In genomic region chr6:36402481-36402880, GRCh38 we compare ENCODE assay signal across 36 cellular contexts. TPM values are rescaled to one million over a fixed set of nuclear protein-coding genes. Genes with fewer than 3 reads are reported as not detected.
"Had no signal": no experiment of that assay in that cellular context is flagged by ENCODE, and none has a peak within 500 bp of the region (broad histone marks: within the 10 kb centered on the region; RNA-seq: fewer than 3 reads in every experiment).

No MANE protein-coding gene starts in this region.

- H3K4me3 ChIP-seq: colonic mucosa, esophagus muscularis mucosa, gastroesophageal sphincter, heart left ventricle, hepatocyte, left lung, ovary, psoas muscle, sigmoid colon, testis, tibial artery had no signal

- H3K27ac Mint-ChIP-seq: dendritic cell treated with granulocyte-macrophage colony-stimulating factor and Interleukin-4, amounts not matched to agents 40 ng/mL and 50 ng/mL, for 4 days; nephron progenitor cell; stimulated activated effector memory CD8-positive, alpha-beta T cell treated with anti-CD3 and anti-CD28 coated beads, Interleukin-12 subunit alpha, Interleukin-12 subunit beta, amount 100 ng/mL, for 72 hours; type B pancreatic cell had no signal

- H3K9me3 ChIP-seq: colonic mucosa, esophagus muscularis mucosa, left lung, psoas muscle, sigmoid colon, testis, tibial artery had no signal

- H3K4me1 Mint-ChIP-seq: naive thymus-derived CD8-positive, alpha-beta T cell; nephron progenitor cell had no signal

- H3K4me2 ChIP-seq: hepatocyte had no signal

- ATAC-seq: foreskin keratinocyte; gastroesophageal sphincter; heart left ventricle; left lung; naive thymus-derived CD8-positive, alpha-beta T cell; psoas muscle; right cardiac atrium; stimulated activated effector memory CD8-positive, alpha-beta T cell treated with anti-CD3 and anti-CD28 coated beads, Interleukin-12 subunit alpha, Interleukin-12 subunit beta, amount 100 ng/mL, for 72 hours; stimulated activated naive CD8-positive, alpha-beta T cell treated with anti-CD3 and anti-CD28 coated beads, Interleukin-15, Interleukin-2, amounts not matched to agents 100 U/mL and 50 U/mL, for 24 hours had no signal

- H3K27me3 ChIP-seq: colonic mucosa, esophagus muscularis mucosa, gastroesophageal sphincter, heart left ventricle, hepatocyte, left lung, ovary, testis had no signal

- H3K79me2 ChIP-seq: hepatocyte had no signal

- H2AFZ ChIP-seq: hepatocyte had no signal

- DNase-seq: colonic mucosa; effector CD8-positive, alpha-beta T cell; foreskin keratinocyte; heart left ventricle; kidney; left lung; mesenchymal stem cell; midbrain; naive thymus-derived CD8-positive, alpha-beta T cell; nephron progenitor cell; nucleus accumbens; ovary; posterior cingulate gyrus; psoas muscle; right cardiac atrium; sigmoid colon; stimulated activated CD4-positive, alpha-beta T cell treated with anti-CD3 and anti-CD28 coated beads, Interleukin-2, amount 100 ng/mL, for 24 hours; stimulated activated CD4-positive, alpha-beta T cell treated with anti-CD3 and anti-CD28 coated beads, Interleukin-4, amount 100 ng/mL, for 24 hours; stimulated activated naive CD8-positive, alpha-beta T cell treated with anti-CD3 and anti-CD28 coated beads, Interleukin-15, Interleukin-2, amounts not matched to agents 100 U/mL and 50 U/mL, for 24 hours; substantia nigra; testis; tibial artery had no signal

- H3K36me3 ChIP-seq: colonic mucosa, esophagus muscularis mucosa, gastroesophageal sphincter, heart left ventricle, left lung, ovary, sigmoid colon, tibial artery had no signal

- H3K9me3 Mint-ChIP-seq: dendritic cell treated with granulocyte-macrophage colony-stimulating factor and Interleukin-4, amounts not matched to agents 40 ng/mL and 50 ng/mL, for 4 days; stimulated activated effector memory CD8-positive, alpha-beta T cell treated with anti-CD3 and anti-CD28 coated beads, Interleukin-12 subunit alpha, Interleukin-12 subunit beta, amount 100 ng/mL, for 72 hours; type B pancreatic cell had no signal

- H3K4me3 Mint-ChIP-seq: dendritic cell treated with granulocyte-macrophage colony-stimulating factor and Interleukin-4, amounts not matched to agents 40 ng/mL and 50 ng/mL, for 4 days; naive thymus-derived CD8-positive, alpha-beta T cell; nephron progenitor cell; stimulated activated effector memory CD8-positive, alpha-beta T cell treated with anti-CD3 and anti-CD28 coated beads, Interleukin-12 subunit alpha, Interleukin-12 subunit beta, amount 100 ng/mL, for 72 hours; type B pancreatic cell had no signal

- H3K4me1 ChIP-seq: colonic mucosa, esophagus muscularis mucosa, foreskin keratinocyte, gastroesophageal sphincter, heart left ventricle, left lung, psoas muscle, sigmoid colon, testis, tibial artery had no signal

- H3K36me3 Mint-ChIP-seq: naive thymus-derived CD8-positive, alpha-beta T cell; stimulated activated effector memory CD8-positive, alpha-beta T cell treated with anti-CD3 and anti-CD28 coated beads, Interleukin-12 subunit alpha, Interleukin-12 subunit beta, amount 100 ng/mL, for 72 hours; type B pancreatic cell had no signal

- FAIRE-seq: endothelial cell of umbilical vein, kidney had no signal

- H3K27ac ChIP-seq: colonic mucosa, esophagus muscularis mucosa, foreskin keratinocyte, gastroesophageal sphincter, heart left ventricle, hepatocyte, left lung, ovary, psoas muscle, sigmoid colon, testis, tibial artery had no signal

RNA-seq across cellular contexts. Expression of gene ETV7, which starts 15.0 kb away (rescaled TPM):
- total RNA-seq: lung microvascular endothelial cell; naive thymus-derived CD8-positive, alpha-beta T cell; psoas muscle; skeletal muscle tissue had no signal

RNA-seq across cellular contexts. Expression of gene PXT1, which starts 40.2 kb away (rescaled TPM):
- total RNA-seq: colonic mucosa, endothelial cell of umbilical vein, epithelial cell of proximal tubule, esophagus muscularis mucosa, foreskin keratinocyte, hepatocyte, left lung, lower leg skin, mucosa of gallbladder, ovary, renal cortical epithelial cell, sigmoid colon, skeletal muscle tissue, urinary bladder had no signal
- polyA plus RNA-seq: endothelial cell of umbilical vein; foreskin keratinocyte; hepatocyte; naive thymus-derived CD8-positive, alpha-beta T cell; ovary; sigmoid colon had no signal
